ENCODE assay signal across 23 cellular contexts in the genomic region with DNA sequence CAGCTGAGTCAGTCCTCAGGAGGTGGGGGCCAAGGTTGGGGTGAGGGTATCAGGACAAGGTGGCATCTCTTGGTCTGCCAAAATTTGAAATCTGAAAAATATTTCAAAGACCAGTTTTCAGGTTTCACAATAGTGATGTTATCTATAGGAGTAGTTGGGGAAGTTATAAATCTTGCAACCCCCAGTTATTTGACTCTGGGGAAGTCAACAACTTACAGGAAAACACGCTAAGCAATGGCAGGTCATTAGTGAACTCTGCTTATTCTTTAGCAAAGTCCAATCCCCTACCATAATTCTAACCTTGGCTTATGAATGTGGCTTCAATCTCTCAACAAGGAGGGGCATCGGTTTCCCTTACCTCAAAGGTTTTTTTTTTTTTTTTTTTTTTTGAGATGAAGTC.
"Had no signal": no experiment of that assay in that cellular context is flagged by ENCODE, and none has a peak within 500 bp of the region (broad histone marks: within the 10 kb centered on the region; RNA-seq: fewer than 3 reads in every experiment).

No MANE protein-coding gene starts in this region.

- H3K27ac ChIP-seq: coronary artery, gastrocnemius medialis, hepatocyte, left lung, neutrophil, parathyroid adenoma, right lobe of liver, thoracic aorta, tibial nerve, upper lobe of left lung, uterus had no signal

- H3K4me3 ChIP-seq: coronary artery, gastrocnemius medialis, hepatocyte, left lung, mucosa of descending colon, right lobe of liver, thoracic aorta, tibial nerve, upper lobe of left lung, uterus had no signal

- H3K9me3 ChIP-seq: gastrocnemius medialis, left lung, mucosa of descending colon, neutrophil, right lobe of liver, thoracic aorta, tibial nerve, upper lobe of left lung, uterus had no signal

- H3K4me1 ChIP-seq: gastrocnemius medialis, left lung, parathyroid adenoma, right lobe of liver, tibial nerve, upper lobe of left lung, uterus had no signal

- DNase-seq: dermis blood vessel endothelial cell; effector memory CD4-positive, alpha-beta T cell; gastrocnemius medialis; head of caudate nucleus; left cardiac atrium; left lung; mesenchymal stem cell; mucosa of descending colon; naive B cell; right lobe of liver; small intestine; stimulated activated CD4-positive, alpha-beta T cell treated with anti-CD3 and anti-CD28 coated beads, Interleukin-15, amount 100 ng/mL, for 24 hours; stimulated activated CD4-positive, alpha-beta T cell treated with anti-CD3 and anti-CD28 coated beads, Interleukin-2, amount 100 ng/mL, for 48 hours; stimulated activated naive B cell treated with anti-CD40 and anti-IgM and Interleukin-4, amounts not matched to agents 10 μg/mL and 1 μg/mL and 100 μg/mL, for 72 hours; upper lobe of left lung; uterus had no signal

- ATAC-seq: gastrocnemius medialis; left cardiac atrium; left lung; mucosa of descending colon; natural killer cell treated with Interleukin-12 subunit alpha and Interleukin-12 subunit beta and Interleukin-15 and Interleukin-18, amount 100 ng/mL, for 72 hours; right lobe of liver; stimulated activated naive B cell treated with anti-CD40 and anti-IgM and Interleukin-4, amounts not matched to agents 10 μg/mL and 1 μg/mL and 100 μg/mL, for 72 hours had no signal

- H3K27me3 ChIP-seq: gastrocnemius medialis, left lung, right lobe of liver, upper lobe of left lung, uterus had no signal

- H3K36me3 ChIP-seq: gastrocnemius medialis, left lung, neutrophil, right lobe of liver, thoracic aorta, tibial nerve, upper lobe of left lung, uterus had no signal
